ENCODE assay signal across 12 cellular contexts in the genomic region with DNA sequence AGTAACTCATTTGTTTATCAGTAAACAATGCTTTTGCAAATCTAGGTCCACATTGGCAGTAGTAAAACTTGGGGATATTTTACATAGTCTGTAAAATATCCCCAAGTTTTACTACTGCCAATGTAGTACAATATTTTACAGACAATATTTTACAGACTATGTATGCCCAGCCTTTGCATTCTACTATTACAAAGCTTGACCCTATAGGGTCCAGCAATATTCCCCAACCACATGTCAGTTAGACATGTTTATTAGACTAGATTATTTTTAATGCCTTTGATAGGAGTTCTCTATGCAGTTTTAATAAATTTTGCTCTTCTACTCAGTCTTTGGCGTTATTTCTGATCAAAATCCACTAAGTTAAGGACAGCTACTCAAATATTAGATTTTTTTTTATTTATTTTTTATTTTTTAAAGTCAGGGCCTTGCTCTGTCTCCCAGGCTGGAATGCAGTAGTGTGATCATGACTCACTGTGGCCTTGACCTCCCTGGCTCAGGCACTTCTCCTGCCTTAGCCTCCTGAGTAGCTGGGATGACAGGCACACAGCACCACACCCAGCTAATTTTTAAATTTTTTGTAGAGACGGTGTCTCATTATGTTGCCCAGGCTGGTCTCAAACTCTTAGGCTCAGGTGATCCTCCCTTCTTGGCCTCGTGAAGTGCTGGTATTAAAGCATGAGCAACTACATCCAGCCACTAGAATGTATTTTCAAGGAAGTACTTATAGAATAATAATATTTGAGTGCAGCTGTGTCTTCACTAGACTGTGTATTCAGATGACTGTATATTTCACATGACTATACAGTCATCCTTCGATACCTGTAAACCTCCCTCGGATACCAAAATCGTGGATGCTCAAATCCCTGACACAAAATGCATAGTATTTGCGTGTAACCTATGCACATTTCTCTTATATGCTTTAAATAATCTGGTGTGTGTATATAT. TPM values are rescaled to one million over a fixed set of nuclear protein-coding genes. Genes with fewer than 3 reads are reported as not detected.
DNase-seq lines count a peak whose midpoint lies in the region; FAIRE-seq and TF ChIP-seq lines count a peak whose summit lies in the region.
"Had no signal": no experiment of that assay in that cellular context is flagged by ENCODE, and none has a peak within 500 bp of the region (broad histone marks: within the 10 kb centered on the region; RNA-seq: fewer than 3 reads in every experiment).

No MANE protein-coding gene starts in this region.

- DNase-seq in HK-2 (ENCODE audit: unreplicated experiment) (peak; percentile 59), brain microvascular endothelial cell (peak; percentile 91), keratinocyte (ENCODE audit: low read depth, low spot score) (peak; percentile 58), stromal cell of bone marrow (ENCODE audit: low read depth) (peak; percentile 76), NAMALWA (ENCODE audit: low spot score) (no peak), GDM1 (lab: John Stamatoyannopoulos, UW) (no peak), posterior cingulate gyrus (no peak), medulla oblongata (ENCODE audit: extremely low spot score) (no peak)
- DNase-seq: anterior cingulate cortex; NCI-H748 treated with DMSO at 0.1 percent for 48 hours; stimulated activated CD4-positive, alpha-beta T cell treated with anti-CD3 and anti-CD28 coated beads, Interleukin-4, amount 100 ng/mL, for 4 hours had no signal

- H3K79me2 ChIP-seq in keratinocyte (ENCODE audit: control insufficient read depth, insufficient read depth, low read length), result peaks cover 71% of the 10 kb centered on the region

- FAIRE-seq in keratinocyte (lab: Jason Lieb, UNC), result no peak

- peak overlapping the region; percentile 47 for H3K4me2 ChIP-seq in keratinocyte (ENCODE audit: control insufficient read depth, extremely low read depth, insufficient read depth, low read depth, low read length)

- H3K9me3 ChIP-seq in keratinocyte (ENCODE audit: control insufficient read depth, low read depth, low read length), result no peaks in the 10 kb centered on the region

- dilution Hi-C loops in keratinocyte (cut with MboI; ENCODE audit: extremely low pct_ligation_motif_present, low sequenced_read_pairs), result no loop called here

- no peaks in the 10 kb centered on the region for H3K9me1 ChIP-seq in keratinocyte (ENCODE audit: control insufficient read depth, extremely low read depth, insufficient read depth, low read length)

- TF ChIP-seq CTCF in brain microvascular endothelial cell (IDR thresholded peaks at IDR 0.05; ENCODE audit: low read depth, low read length, missing control alignments), result no peak
- no peak for TF ChIP-seq CTCF in keratinocyte (optimal IDR thresholded peaks at IDR 0.05 in 1 of 3, IDR thresholded peaks at IDR 0.05 in 1 of 3, conservative IDR thresholded peaks at IDR 0.05 in 1 of 3; ENCODE audit: extremely low read depth in 1 of 3, insufficient read depth in 2 of 3, low read length in 3 of 3)

- in situ Hi-C loops in brain microvascular endothelial cell (cut with HindIII; ENCODE audit: low pct_ligation_motif_present, low sequenced_read_pairs), result no loop called here

- H3K36me3 ChIP-seq in brain microvascular endothelial cell (replicated peaks) (peaks cover 10% of the 10 kb centered on the region), keratinocyte (ENCODE audit: control insufficient read depth in 2 of 2, extremely low read depth in 1 of 2, insufficient read depth in 2 of 2, low read length in 2 of 2) (peaks cover 4 to 25% of the 10 kb centered on the region in 2 experiments)

- peak overlapping the region; percentile 43 for H3K9ac ChIP-seq in keratinocyte (ENCODE audit: control insufficient read depth, extremely low read depth, insufficient read depth, low read length)

- no peak overlapping the region for H2AFZ ChIP-seq in keratinocyte (ENCODE audit: control insufficient read depth, low read length)

- H4K20me1 ChIP-seq in keratinocyte (ENCODE audit: control insufficient read depth, extremely low read depth, insufficient read depth, low read length), result no peaks in the 10 kb centered on the region

- H3K4me3 ChIP-seq in brain microvascular endothelial cell (ENCODE audit: low read depth, low read length), result no peak overlapping the region
- H3K4me3 ChIP-seq in keratinocyte (ENCODE audit: control insufficient read depth in 2 of 3, extremely low read depth in 1 of 3, insufficient read depth in 2 of 3, low read depth in 1 of 3, low read length in 3 of 3), result no peak overlapping the region

- H3K27me3 ChIP-seq in brain microvascular endothelial cell (replicated peaks), result no peaks in the 10 kb centered on the region
- H3K27me3 ChIP-seq in keratinocyte (ENCODE audit: control insufficient read depth, extremely low read depth, insufficient read depth, low read length), result no peaks in the 10 kb centered on the region

- peaks cover 16% of the 10 kb centered on the region for H3K4me1 ChIP-seq in keratinocyte (ENCODE audit: control insufficient read depth, extremely low read depth, insufficient read depth, low read length)

- intact Hi-C loops in posterior cingulate gyrus (cut with DNase I), result no loop called here

- H3K27ac ChIP-seq in brain microvascular endothelial cell (peak overlapping the region; percentile 91), keratinocyte (ENCODE audit: control insufficient read depth, insufficient read depth, low read length) (peak overlapping the region; percentile 80)
- H3K27ac ChIP-seq: VCaP had no signal

RNA-seq across cellular contexts. Expression of gene MIER1, which starts 19.8 kb away (rescaled TPM):
- polyA plus RNA-seq in keratinocyte, result 11.4 to 20.7 TPM (median 14.8 TPM) in 3 replicates
- polyA plus RNA-seq in keratinocyte (2011; ENCODE audit: low read depth), result 77.7 TPM
- 8.4 and 14.0 TPM in 2 replicates for polyA plus RNA-seq in keratinocyte (2011; cell fraction: cytosol; rRNA removed)
- polyA plus RNA-seq in keratinocyte (2011; cell fraction: nucleus; rRNA removed), result 10.2 and 17.5 TPM in 2 replicates
- polyA plus RNA-seq in keratinocyte (2012; ENCODE audit: low replicate concordance), result 15.9 and 16.1 TPM in 2 replicates
- polyA minus RNA-seq in keratinocyte, result 5.3 to 21.4 TPM (median 8.3 TPM) in 3 replicates
- 31.5 TPM for polyA minus RNA-seq in keratinocyte (2011; cell fraction: cytosol; rRNA and poly(A)+ RNA removed)
- 12.8 and 29.2 TPM in 2 replicates for polyA minus RNA-seq in keratinocyte (2011; cell fraction: nucleus; rRNA and poly(A)+ RNA removed)

RNA-seq across cellular contexts. Expression of gene DNAI4, which starts 19.9 kb away (rescaled TPM):
- polyA plus RNA-seq in keratinocyte, result 1.4 to 4.1 TPM (median 3.7 TPM) in 3 replicates
- 6.2 TPM for polyA plus RNA-seq in keratinocyte (2011; ENCODE audit: low read depth)
- polyA plus RNA-seq in keratinocyte (2011; cell fraction: cytosol; rRNA removed), result 2.5 and 3.9 TPM in 2 replicates
- 3.2 and 3.9 TPM in 2 replicates for polyA plus RNA-seq in keratinocyte (2011; cell fraction: nucleus; rRNA removed)
- polyA plus RNA-seq in keratinocyte (2012; ENCODE audit: low replicate concordance), result 1.7 TPM in 2 replicates
- 0.39 to 3.8 TPM (median 2.6 TPM) in 3 replicates for polyA minus RNA-seq in keratinocyte
- polyA minus RNA-seq in keratinocyte (2011; cell fraction: cytosol; rRNA and poly(A)+ RNA removed), result 8.2 TPM
- polyA minus RNA-seq in keratinocyte (2011; cell fraction: nucleus; rRNA and poly(A)+ RNA removed), result 2.4 and 5.1 TPM in 2 replicates

Comparison
In these comparisons a context has a peak if more than half of its experiments do, and no peak if none do; other contexts are left out.
1. DNase-seq: peak in HK-2 (single experiment), brain microvascular endothelial cell (single experiment), keratinocyte (single experiment) and stromal cell of bone marrow (single experiment); none in NAMALWA (single experiment), GDM1 (single experiment), posterior cingulate gyrus (0 of 10) and medulla oblongata (single experiment).